Comparison of ENCODE assay signal across 8 cellular contexts in genomic region chr9:37465249-37466036, GRCh38. TPM values are rescaled to one million over a fixed set of nuclear protein-coding genes. Genes with fewer than 3 reads are reported as not detected.
DNase-seq lines count a peak whose midpoint lies in the region; ATAC-seq and TF ChIP-seq lines count a peak whose summit lies in the region.

TSS of gene ZBTB5 (minus strand) at chr9:37465450. CDS start at chr9:37442551, 22,899 bp downstream.

- no peaks in the 10 kb centered on the region for H3K27me3 ChIP-seq in DOHH2 (ENCODE audit: control insufficient read depth, low read length)

- H3K79me2 ChIP-seq in DOHH2 (ENCODE audit: control insufficient read depth, low read length) = peaks cover 46% of the 10 kb centered on the region

- H3K4me2 ChIP-seq in DOHH2 (ENCODE audit: low read length) = peak within 1 kb of the TSS; percentile 99

- H3K4me1 Mint-ChIP-seq in activated T-helper 2 cell treated with anti-CD3 and anti-CD28 coated beads, Interferon-gamma antibody, Interleukin-2, Interleukin-4, amounts not matched to agents 10 μg/mL and 5 μg/mL and 100 μg/mL, durations not matched to agents 14 hours and 24 hours and 36 hours (ENCODE audit: low read depth) = peaks cover 25% of the 10 kb centered on the region
- peaks cover 26 to 44% of the 10 kb centered on the region in 2 donors for H3K4me1 Mint-ChIP-seq in natural killer cell

- H3K27ac ChIP-seq in DOHH2 (ENCODE audit: low read depth, low read length) (peak within 1 kb of the TSS; percentile 74), RWPE1 (peak within 1 kb of the TSS; percentile 99)

- H4K20me1 ChIP-seq in DOHH2 (ENCODE audit: control insufficient read depth, insufficient read depth, low read depth, low read length) = 0 out of 2 replicates have a peak, but pooled peaks cover 6% of the 10 kb centered on the region

- H3K27ac Mint-ChIP-seq in activated T-helper 2 cell treated with anti-CD3 and anti-CD28 coated beads, Interferon-gamma antibody, Interleukin-2, Interleukin-4, amounts not matched to agents 10 μg/mL and 5 μg/mL and 100 μg/mL, durations not matched to agents 14 hours and 24 hours and 36 hours = peak within 1 kb of the TSS; percentile 99
- H3K27ac Mint-ChIP-seq in natural killer cell = peak within 1 kb of the TSS; percentile 94 to 96

- peaks cover 13% of the 10 kb centered on the region for H3K36me3 Mint-ChIP-seq in activated T-helper 2 cell treated with anti-CD3 and anti-CD28 coated beads, Interferon-gamma antibody, Interleukin-2, Interleukin-4, amounts not matched to agents 10 μg/mL and 5 μg/mL and 100 μg/mL, durations not matched to agents 14 hours and 24 hours and 36 hours (ENCODE audit: low read depth)
- H3K36me3 Mint-ChIP-seq in natural killer cell = no peaks in the 10 kb centered on the region

- ATAC-seq in natural killer cell = peak; percentile 77 to 90 (median 80)

- peaks cover 34% of the 10 kb centered on the region for H3K4me1 ChIP-seq in DOHH2 (ENCODE audit: control insufficient read depth, low read length)

- H3K4me3 ChIP-seq in DOHH2 (ENCODE audit: low read length) (peak within 1 kb of the TSS; percentile 98), LNCaP clone FGC (ENCODE audit: low read depth, low read length) (peak within 1 kb of the TSS; percentile 69)

- peaks cover 4% of the 10 kb centered on the region; the same call in 1 of the 2 replicates for H3F3A ChIP-seq in DOHH2 (ENCODE audit: control insufficient read depth, insufficient read depth)

- H3K9me3 Mint-ChIP-seq in activated T-helper 2 cell treated with anti-CD3 and anti-CD28 coated beads, Interferon-gamma antibody, Interleukin-2, Interleukin-4, amounts not matched to agents 10 μg/mL and 5 μg/mL and 100 μg/mL, durations not matched to agents 14 hours and 24 hours and 36 hours = no peaks in the 10 kb centered on the region
- no peaks in the 10 kb centered on the region for H3K9me3 Mint-ChIP-seq in natural killer cell

- H3K27me3 Mint-ChIP-seq in activated T-helper 2 cell treated with anti-CD3 and anti-CD28 coated beads, Interferon-gamma antibody, Interleukin-2, Interleukin-4, amounts not matched to agents 10 μg/mL and 5 μg/mL and 100 μg/mL, durations not matched to agents 14 hours and 24 hours and 36 hours (ENCODE audit: low read depth) = no peaks in the 10 kb centered on the region
- no peaks in the 10 kb centered on the region for H3K27me3 Mint-ChIP-seq in natural killer cell (ENCODE audit: low read depth in 2 of 2)

- DNase-seq in GOT3 (lab: John Stamatoyannopoulos, UW) = peak; percentile 83
- DNase-seq in LNCaP clone FGC (ENCODE audit: low read depth) = peak; percentile 100
- peak; percentile 99 for DNase-seq in RWPE1 (ENCODE audit: low spot score)
- DNase-seq in activated T-helper 2 cell treated with anti-CD3 and anti-CD28 coated beads, Interferon-gamma antibody, Interleukin-2, Interleukin-4, amounts not matched to agents 10 μg/mL and 5 μg/mL and 100 μg/mL, durations not matched to agents 14 hours and 24 hours and 36 hours (ENCODE audit: low spot score) = peak; percentile 98
- peak; percentile 100 for DNase-seq in fibroblast of peridontal ligament (ENCODE audit: extremely low read depth)
- DNase-seq in natural killer cell = peak; percentile 99
- DNase-seq in stimulated activated naive CD4-positive, alpha-beta T cell treated with Interleukin-2 at 50 U/mL for 16 hours (lab: John Stamatoyannopoulos, UW) = peak; percentile 99

- intact Hi-C loops in activated T-helper 2 cell treated with anti-CD3 and anti-CD28 coated beads, Interferon-gamma antibody, Interleukin-2, Interleukin-4, amounts not matched to agents 10 μg/mL and 5 μg/mL and 100 μg/mL, durations not matched to agents 14 hours and 24 hours and 36 hours (cut with micrococcal nuclease) = loop anchor here (1.0 to 10.0 kb wide), 7 partner anchors 20 to 1061 kb away; partner anchors contain the start of genes EXOSC3, GRHPR, POLR1E and RNF38
- intact Hi-C loops in natural killer cell (cut with micrococcal nuclease) = loop anchor here (1.0 kb wide), 3 partner anchors 20 to 43 kb away; partner anchors contain the start of genes GRHPR and POLR1E

- POLR2A ChIA-PET in RWPE1 (lab: Yijun Ruan, JAX; ENCODE audit: low non-redundant PET) = interaction anchor here (0.7 to 1.3 kb wide), 2 partner anchors 20 to 919 kb away, joined by 3 read pairs; partner anchors contain the start of gene POLR1E

- peak within 1 kb of the TSS; percentile 96 for H3K4me3 Mint-ChIP-seq in activated T-helper 2 cell treated with anti-CD3 and anti-CD28 coated beads, Interferon-gamma antibody, Interleukin-2, Interleukin-4, amounts not matched to agents 10 μg/mL and 5 μg/mL and 100 μg/mL, durations not matched to agents 14 hours and 24 hours and 36 hours (ENCODE audit: low read depth)
- H3K4me3 Mint-ChIP-seq in natural killer cell = peak within 1 kb of the TSS; percentile 92

- CTCF ChIA-PET in RWPE1 (lab: Yijun Ruan, JAX) = interaction anchor here (0.6 kb wide), 1 partner anchor 270 kb away, joined by 3 read pairs; no protein-coding TSS in a partner anchor

- TF ChIP-seq CTCF in DOHH2 (IDR thresholded peaks at IDR 0.05; ENCODE audit: low read depth, low read length, poor library complexity, severe bottlenecking) = no peak
- no peak for TF ChIP-seq CTCF in LNCaP clone FGC (IDR thresholded peaks at IDR 0.05; ENCODE audit: control insufficient read depth, extremely low read depth, insufficient read depth)
- no peak for TF ChIP-seq CTCF in RWPE1 (conservative IDR thresholded peaks at IDR 0.05; ENCODE audit: low read depth)
- TF ChIP-seq CTCF in natural killer cell (IDR thresholded peaks at IDR 0.05) = no peak

- H3K9me3 ChIP-seq in DOHH2 (ENCODE audit: control insufficient read depth, insufficient read depth, low read length) = no peaks in the 10 kb centered on the region

- H3K36me3 ChIP-seq in DOHH2 (ENCODE audit: control insufficient read depth, low read length) = peaks cover 14% of the 10 kb centered on the region; the same call in 1 of the 2 replicates

- no peaks in the 10 kb centered on the region for H3K9me2 ChIP-seq in DOHH2 (replicated peaks; ENCODE audit: control insufficient read depth, low read length)

RNA-seq across cellular contexts. Expression of gene ZBTB5, which starts in this region (rescaled TPM):
- total RNA-seq in activated T-helper 2 cell treated with anti-CD3 and anti-CD28 coated beads, Interferon-gamma antibody, Interleukin-2, Interleukin-4, amounts not matched to agents 10 μg/mL and 5 μg/mL and 100 μg/mL, durations not matched to agents 14 hours and 24 hours and 36 hours = 10.6 and 11.0 TPM in 2 replicates
- total RNA-seq in natural killer cell = 10 to 100 TPM; 12.6 to 14.2 (median 13.3) TPM

Comparison
In these comparisons a context has a peak if more than half of its experiments do, and no peak if none do; other contexts are left out.
1. Peak in every context shown above with its lines: DNase-seq, ATAC-seq, H3K4me3 ChIP-seq and H3K27ac ChIP-seq.